Comparison of ENCODE assay signal across 11 cellular contexts in the genomic region with DNA sequence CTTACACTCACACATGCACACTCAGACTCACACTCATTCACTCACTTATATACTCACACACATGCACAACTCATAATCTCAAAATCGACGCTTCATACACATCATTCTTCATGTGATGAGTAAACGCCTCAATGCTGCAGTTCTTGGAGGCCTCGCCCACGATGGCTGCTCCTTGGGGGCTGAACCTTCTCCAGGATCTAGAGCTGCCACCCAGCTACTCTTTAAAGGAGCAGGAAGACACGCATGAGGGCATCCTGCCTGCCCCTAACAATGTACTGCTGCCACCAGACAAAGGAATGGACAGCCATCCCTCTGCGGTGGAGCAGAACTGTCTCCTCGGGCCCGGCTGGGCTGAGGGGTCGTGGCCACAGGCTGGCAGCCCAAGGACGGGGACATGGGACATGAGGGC. TPM values are rescaled to one million over a fixed set of nuclear protein-coding genes. Genes with fewer than 3 reads are reported as not detected.
DNase-seq lines count a peak whose midpoint lies in the region; ATAC-seq and TF ChIP-seq lines count a peak whose summit lies in the region.
"Had no signal": no experiment of that assay in that cellular context is flagged by ENCODE, and none has a peak within 500 bp of the region (broad histone marks: within the 10 kb centered on the region; RNA-seq: fewer than 3 reads in every experiment).

No MANE protein-coding gene starts in this region.

- peak overlapping the region; percentile 0 for H3K27ac Mint-ChIP-seq in activated T-cell treated with anti-CD3 and anti-CD28 coated beads, Interleukin-2, amount 50 U/mL, for 72 hours
- peak overlapping the region; percentile 78 to 91 for H3K27ac Mint-ChIP-seq in stimulated activated naive CD8-positive, alpha-beta T cell treated with anti-CD3 and anti-CD28 coated beads, Interleukin-15, amount 100 ng/mL, for 72 hours
- H3K27ac Mint-ChIP-seq in natural killer cell treated with Interleukin-12 subunit alpha and Interleukin-12 subunit beta and Interleukin-15 and Interleukin-18, amount 100 ng/mL, for 72 hours = no peak overlapping the region
- H3K27ac Mint-ChIP-seq: nephron had no signal

- no peaks in the 10 kb centered on the region for H3K36me3 Mint-ChIP-seq in activated T-cell treated with anti-CD3 and anti-CD28 coated beads, Interleukin-2, amount 50 U/mL, for 72 hours (ENCODE audit: insufficient read depth in 2 of 2)
- no peaks in the 10 kb centered on the region for H3K36me3 Mint-ChIP-seq in natural killer cell treated with Interleukin-12 subunit alpha and Interleukin-12 subunit beta and Interleukin-15 and Interleukin-18, amount 100 ng/mL, for 72 hours

- no peaks in the 10 kb centered on the region for H3K9me3 ChIP-seq in Panc1 (ENCODE audit: control insufficient read depth, insufficient read depth, low read depth, low read length)

- peaks cover 6% of the 10 kb centered on the region; the same call in 1 of the 2 replicates for H3K4me1 ChIP-seq in Panc1 (ENCODE audit: control insufficient read depth, insufficient read depth, low read length)

- no TSS peak for BruUV-seq in Panc1 (replicated peaks; lab: Mats Ljungman, UMichigan)

- H3K27ac ChIP-seq in Panc1 (ENCODE audit: low read length) = no peak overlapping the region
- H3K27ac ChIP-seq: VCaP had no signal

- H3K27me3 ChIP-seq in Panc1 (ENCODE audit: control insufficient read depth, insufficient read depth, low read length) = no peaks in the 10 kb centered on the region; the same call in 1 of the 2 replicates

- peak overlapping the region; percentile 4 to 38 for H3K4me3 Mint-ChIP-seq in activated T-cell treated with anti-CD3 and anti-CD28 coated beads, Interleukin-2, amount 50 U/mL, for 72 hours
- peak overlapping the region; percentile 30 to 42 for H3K4me3 Mint-ChIP-seq in stimulated activated naive CD8-positive, alpha-beta T cell treated with anti-CD3 and anti-CD28 coated beads, Interleukin-15, amount 100 ng/mL, for 72 hours
- no peak overlapping the region for H3K4me3 Mint-ChIP-seq in natural killer cell treated with Interleukin-12 subunit alpha and Interleukin-12 subunit beta and Interleukin-15 and Interleukin-18, amount 100 ng/mL, for 72 hours
- H3K4me3 Mint-ChIP-seq: nephron had no signal

- in situ Hi-C loops in Panc1 (cut with HindIII; ENCODE audit: low pct_unique_long_range_greater_than_20kb, low sequenced_read_pairs) = no loop called here

- H3K9me3 Mint-ChIP-seq in activated T-cell treated with anti-CD3 and anti-CD28 coated beads, Interleukin-2, amount 50 U/mL, for 72 hours = peaks cover 0 to 2% of the 10 kb centered on the region in 2 donors
- H3K9me3 Mint-ChIP-seq in stimulated activated naive CD8-positive, alpha-beta T cell treated with anti-CD3 and anti-CD28 coated beads, Interleukin-15, amount 100 ng/mL, for 72 hours = peaks cover 0 to 5% of the 10 kb centered on the region in 2 donors
- H3K9me3 Mint-ChIP-seq in natural killer cell treated with Interleukin-12 subunit alpha and Interleukin-12 subunit beta and Interleukin-15 and Interleukin-18, amount 100 ng/mL, for 72 hours = no peaks in the 10 kb centered on the region
- H3K9me3 Mint-ChIP-seq: nephron had no signal

- intact Hi-C loops in Panc1 (cut with micrococcal nuclease; ENCODE audit: unreplicated experiment) = no loop called here

- 0 out of 2 replicates have a peak, but pooled peaks have one; percentile 19 for ATAC-seq in Panc1
- peak; percentile 31 to 39 for ATAC-seq in activated T-cell treated with anti-CD3 and anti-CD28 coated beads, Interleukin-2, amount 50 U/mL, for 72 hours (replicated peaks in 1 of 2)
- ATAC-seq in stimulated activated naive CD8-positive, alpha-beta T cell treated with anti-CD3 and anti-CD28 coated beads, Interleukin-15, amount 100 ng/mL, for 72 hours = no peak
- no peak for ATAC-seq in GM21447 (IDR thresholded peaks at IDR 0.05; ENCODE audit: unreplicated experiment)
- ATAC-seq in GM21619 (IDR thresholded peaks at IDR 0.05; ENCODE audit: unreplicated experiment) = no peak
- no peak for ATAC-seq in natural killer cell treated with Interleukin-12 subunit alpha and Interleukin-12 subunit beta and Interleukin-15 and Interleukin-18, amount 100 ng/mL, for 72 hours

- no peak for DNase-seq in Panc1 (ENCODE audit: low read depth, low spot score)
- DNase-seq in activated T-cell treated with anti-CD3 and anti-CD28 coated beads, Interleukin-2, amount 50 U/mL, for 72 hours = peak; percentile 61 to 67
- peak; percentile 32 for DNase-seq in left kidney (ENCODE audit: low read depth, low spot score)
- DNase-seq in stimulated activated naive CD8-positive, alpha-beta T cell treated with anti-CD3 and anti-CD28 coated beads, Interleukin-15, amount 100 ng/mL, for 72 hours = peak in 1 of 2 donors; percentile 24
- no peak for DNase-seq in natural killer cell treated with Interleukin-12 subunit alpha and Interleukin-12 subunit beta and Interleukin-15 and Interleukin-18, amount 100 ng/mL, for 72 hours (ENCODE audit: low spot score)
- DNase-seq: RPMI8226 had no signal

- no peak overlapping the region for H3K4me3 ChIP-seq in Panc1 (ENCODE audit: low read depth in 2 of 2, low read length in 2 of 2)

- CTCF ChIA-PET in Panc1 (lab: Charles Lee) = no interaction called here

- TF ChIP-seq CTCF in Panc1 (IDR thresholded peaks at IDR 0.05) = no peak

- POLR2A ChIA-PET in Panc1 (lab: Charles Lee) = no interaction called here

- H3K4me1 Mint-ChIP-seq in activated T-cell treated with anti-CD3 and anti-CD28 coated beads, Interleukin-2, amount 50 U/mL, for 72 hours (ENCODE audit: low read depth) = peaks cover 72% of the 10 kb centered on the region
- H3K4me1 Mint-ChIP-seq in stimulated activated naive CD8-positive, alpha-beta T cell treated with anti-CD3 and anti-CD28 coated beads, Interleukin-15, amount 100 ng/mL, for 72 hours = peaks cover 3% of the 10 kb centered on the region
- peaks cover 18 to 26% of the 10 kb centered on the region in 2 donors for H3K4me1 Mint-ChIP-seq in natural killer cell treated with Interleukin-12 subunit alpha and Interleukin-12 subunit beta and Interleukin-15 and Interleukin-18, amount 100 ng/mL, for 72 hours (ENCODE audit: low read depth in 2 of 2)
- H3K4me1 Mint-ChIP-seq: nephron had no signal

- no peaks in the 10 kb centered on the region for H3K36me3 ChIP-seq in Panc1 (ENCODE audit: control insufficient read depth, insufficient read depth, low read length)

- no peaks in the 10 kb centered on the region for H3K27me3 Mint-ChIP-seq in activated T-cell treated with anti-CD3 and anti-CD28 coated beads, Interleukin-2, amount 50 U/mL, for 72 hours (ENCODE audit: low read depth)
- H3K27me3 Mint-ChIP-seq in stimulated activated naive CD8-positive, alpha-beta T cell treated with anti-CD3 and anti-CD28 coated beads, Interleukin-15, amount 100 ng/mL, for 72 hours = no peaks in the 10 kb centered on the region
- H3K27me3 Mint-ChIP-seq in natural killer cell treated with Interleukin-12 subunit alpha and Interleukin-12 subunit beta and Interleukin-15 and Interleukin-18, amount 100 ng/mL, for 72 hours = no peaks in the 10 kb centered on the region

RNA-seq across cellular contexts. Expression of a gene that starts 35.4 kb away (rescaled TPM):
- not detected for total RNA-seq in Panc1 (2021; ENCODE audit: unreplicated experiment)
- not detected for polyA plus RNA-seq in Panc1 (2012; ENCODE audit: insufficient read length)
- total RNA-seq in activated T-cell treated with anti-CD3 and anti-CD28 coated beads, Interleukin-2, amount 50 U/mL, for 72 hours = not detected
- not detected for total RNA-seq in natural killer cell treated with Interleukin-12 subunit alpha and Interleukin-12 subunit beta and Interleukin-15 and Interleukin-18, amount 100 ng/mL, for 72 hours
- total RNA-seq: subcutaneous adipose tissue had no signal

RNA-seq across cellular contexts. Expression of a gene that starts 38.7 kb away (rescaled TPM):
- not detected for total RNA-seq in Panc1 (2021; ENCODE audit: unreplicated experiment)
- polyA plus RNA-seq in Panc1 (2012; ENCODE audit: insufficient read length) = not detected
- not detected for total RNA-seq in activated T-cell treated with anti-CD3 and anti-CD28 coated beads, Interleukin-2, amount 50 U/mL, for 72 hours
- total RNA-seq in natural killer cell treated with Interleukin-12 subunit alpha and Interleukin-12 subunit beta and Interleukin-15 and Interleukin-18, amount 100 ng/mL, for 72 hours = not detected
- total RNA-seq: subcutaneous adipose tissue had no signal

Comparison
In these comparisons a context has a peak if more than half of its experiments do, and no peak if none do; other contexts are left out.
1. ATAC-seq: peak in Panc1 (single experiment) and activated T-cell treated with anti-CD3 and anti-CD28 coated beads, Interleukin-2, amount 50 U/mL, for 72 hours (2 of 2); none in stimulated activated naive CD8-positive, alpha-beta T cell treated with anti-CD3 and anti-CD28 coated beads, Interleukin-15, amount 100 ng/mL, for 72 hours (single experiment), GM21447 (single experiment), GM21619 (single experiment) and natural killer cell treated with Interleukin-12 subunit alpha and Interleukin-12 subunit beta and Interleukin-15 and Interleukin-18, amount 100 ng/mL, for 72 hours (0 of 2).
2. DNase-seq: peak in activated T-cell treated with anti-CD3 and anti-CD28 coated beads, Interleukin-2, amount 50 U/mL, for 72 hours (2 of 2) and left kidney (single experiment); none in Panc1 (single experiment) and natural killer cell treated with Interleukin-12 subunit alpha and Interleukin-12 subunit beta and Interleukin-15 and Interleukin-18, amount 100 ng/mL, for 72 hours (single experiment).
3. H3K27ac Mint-ChIP-seq: peak in activated T-cell treated with anti-CD3 and anti-CD28 coated beads, Interleukin-2, amount 50 U/mL, for 72 hours (single experiment) and stimulated activated naive CD8-positive, alpha-beta T cell treated with anti-CD3 and anti-CD28 coated beads, Interleukin-15, amount 100 ng/mL, for 72 hours (2 of 2); none in natural killer cell treated with Interleukin-12 subunit alpha and Interleukin-12 subunit beta and Interleukin-15 and Interleukin-18, amount 100 ng/mL, for 72 hours (0 of 2).